In the genomic region with DNA sequence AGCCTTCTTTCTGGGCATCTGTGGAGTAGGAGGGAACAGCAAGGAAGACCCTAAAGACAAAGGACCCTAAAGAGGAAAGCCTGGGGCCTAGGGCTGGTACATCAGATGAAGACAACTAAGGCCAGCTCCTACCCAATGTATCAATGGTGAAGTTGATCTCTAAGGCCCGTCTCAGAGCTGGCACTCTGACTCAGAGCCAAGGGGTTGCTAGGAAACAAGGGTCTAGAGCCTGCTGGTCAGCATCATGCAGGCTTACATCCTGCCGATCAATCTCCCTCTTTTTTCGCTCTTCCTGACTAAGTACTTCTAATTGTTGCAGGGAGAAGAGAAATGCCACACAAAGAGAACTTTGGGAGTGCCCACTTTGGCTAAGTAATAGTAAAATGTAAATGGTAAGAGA, we compare ENCODE assay signal across 10 cellular contexts.
"Had no signal": no experiment of that assay in that cellular context is flagged by ENCODE, and none has a peak within 500 bp of the region (broad histone marks: within the 10 kb centered on the region; RNA-seq: fewer than 3 reads in every experiment).

No MANE protein-coding gene starts in this region.

- DNase-seq: activated CD4-positive, alpha-beta T cell treated with anti-CD3 and anti-CD28 coated beads, Interleukin-2, amount 50 U/mL, for 48 hours; activated CD4-positive, CD25-positive, alpha-beta regulatory T cell; activated gamma-delta T cell treated with Interleukin-2 at 50 U/mL for 16 hours; activated naive CD8-positive, alpha-beta T cell treated with anti-CD3 and anti-CD28 coated beads for 36 hours; activated T-cell treated with anti-CD3 and anti-CD28 coated beads, Interleukin-2, amount 50 U/mL, for 48 hours; hippocampal formation; immature natural killer cell; mammary epithelial cell; natural killer cell; posterior cingulate gyrus had no signal
